ENCODE assay signal across 19 cellular contexts in genomic region chr7:102216573-102217314, GRCh38.
"Had no signal": no experiment of that assay in that cellular context is flagged by ENCODE, and none has a peak within 500 bp of the region (broad histone marks: within the 10 kb centered on the region; RNA-seq: fewer than 3 reads in every experiment).

No MANE protein-coding gene starts in this region.

- FAIRE-seq: endometrium, islet of Langerhans had no signal

- H3K9me3 ChIP-seq: breast epithelium, esophagus muscularis mucosa, ovary, tibial nerve had no signal

- H3K27ac ChIP-seq: breast epithelium, esophagus muscularis mucosa, foreskin keratinocyte, ovary, tibial nerve had no signal

- H3K27ac Mint-ChIP-seq: activated CD8-positive, alpha-beta memory T cell treated with anti-CD3 and anti-CD28 coated beads, Interleukin-2, amount 10 ng/mL, durations not matched to agents 7 days and 5 days; activated naive CD8-positive, alpha-beta T cell treated with anti-CD3 and anti-CD28 coated beads for 36 hours; activated T-cell treated with anti-CD3 and anti-CD28 coated beads, Interleukin-2, amount 50 U/mL, for 24 hours had no signal

- H3K27me3 Mint-ChIP-seq: activated CD8-positive, alpha-beta memory T cell treated with anti-CD3 and anti-CD28 coated beads, Interleukin-2, amount 10 ng/mL, durations not matched to agents 7 days and 5 days; activated naive CD8-positive, alpha-beta T cell treated with anti-CD3 and anti-CD28 coated beads for 36 hours; activated T-cell treated with anti-CD3 and anti-CD28 coated beads, Interleukin-2, amount 50 U/mL, for 24 hours; natural killer cell treated with Interleukin-12 subunit alpha and Interleukin-12 subunit beta and Interleukin-15 and Interleukin-18, amount 100 ng/mL, for 72 hours had no signal

- H3K36me3 Mint-ChIP-seq: activated CD8-positive, alpha-beta memory T cell treated with anti-CD3 and anti-CD28 coated beads, Interleukin-2, amount 10 ng/mL, durations not matched to agents 7 days and 5 days; natural killer cell treated with Interleukin-12 subunit alpha and Interleukin-12 subunit beta and Interleukin-15 and Interleukin-18, amount 100 ng/mL, for 72 hours had no signal

- H3K4me3 ChIP-seq: breast epithelium, esophagus muscularis mucosa, ovary, tibial nerve had no signal

- H3K4me1 ChIP-seq: breast epithelium, tibial nerve had no signal

- H3K36me3 ChIP-seq: breast epithelium, ovary had no signal

- H3K9me3 Mint-ChIP-seq: activated naive CD8-positive, alpha-beta T cell treated with anti-CD3 and anti-CD28 coated beads for 36 hours; activated T-cell treated with anti-CD3 and anti-CD28 coated beads, Interleukin-2, amount 50 U/mL, for 24 hours; natural killer cell treated with Interleukin-12 subunit alpha and Interleukin-12 subunit beta and Interleukin-15 and Interleukin-18, amount 100 ng/mL, for 72 hours had no signal

- H3K4me3 Mint-ChIP-seq: activated CD8-positive, alpha-beta memory T cell treated with anti-CD3 and anti-CD28 coated beads, Interleukin-2, amount 10 ng/mL, durations not matched to agents 7 days and 5 days; activated naive CD8-positive, alpha-beta T cell treated with anti-CD3 and anti-CD28 coated beads for 36 hours; activated T-cell treated with anti-CD3 and anti-CD28 coated beads, Interleukin-2, amount 50 U/mL, for 24 hours; natural killer cell treated with Interleukin-12 subunit alpha and Interleukin-12 subunit beta and Interleukin-15 and Interleukin-18, amount 100 ng/mL, for 72 hours had no signal

- H3K4me1 Mint-ChIP-seq: activated CD8-positive, alpha-beta memory T cell treated with anti-CD3 and anti-CD28 coated beads, Interleukin-2, amount 10 ng/mL, durations not matched to agents 7 days and 5 days; activated naive CD8-positive, alpha-beta T cell treated with anti-CD3 and anti-CD28 coated beads for 36 hours had no signal

- ATAC-seq: activated CD4-positive, CD25-positive, alpha-beta regulatory T cell treated with anti-CD3 and anti-CD28 coated beads, Interleukin-2, amount 50 U/mL, for 24 hours; activated CD8-positive, alpha-beta memory T cell treated with anti-CD3 and anti-CD28 coated beads, Interleukin-2, amount 10 ng/mL, durations not matched to agents 7 days and 5 days; foreskin keratinocyte; left lobe of liver; natural killer cell treated with Interleukin-12 subunit alpha and Interleukin-12 subunit beta and Interleukin-15 and Interleukin-18, amount 100 ng/mL, for 72 hours had no signal

- H3K27me3 ChIP-seq: breast epithelium, esophagus muscularis mucosa, foreskin keratinocyte, ovary, tibial nerve had no signal

- DNase-seq: activated CD4-positive, alpha-beta T cell treated with anti-CD3 and anti-CD28 coated beads, Interleukin-2, amount 50 U/mL, for 4 hours; activated CD8-positive, alpha-beta memory T cell treated with anti-CD3 and anti-CD28 coated beads, Interleukin-2, amount 10 ng/mL, durations not matched to agents 7 days and 5 days; activated effector memory CD4-positive, alpha-beta T cell treated with anti-CD3 and anti-CD28 coated beads, Interleukin-2, amount 50 U/mL, for 16 hours; activated naive CD8-positive, alpha-beta T cell treated with anti-CD3 and anti-CD28 coated beads for 36 hours; activated T-cell treated with anti-CD3 and anti-CD28 coated beads, Interleukin-2, amount 50 U/mL, for 24 hours; anterior cingulate cortex; foreskin keratinocyte; head of caudate nucleus; ovary; stimulated activated CD4-positive, alpha-beta T cell treated with anti-CD3 and anti-CD28 coated beads, Interleukin-4, amount 100 ng/mL, for 1 hour; SW 1271 had no signal
